8 cellular contexts compared by ENCODE assay signal in genomic region chr7:35537067-35538023, GRCh38.
DNase-seq lines count a peak whose midpoint lies in the region; ATAC-seq and TF ChIP-seq lines count a peak whose summit lies in the region.

No MANE protein-coding gene starts in this region.

- TF ChIP-seq POLR2A in NB4 (IDR thresholded peaks at IDR 0.05; ENCODE audit: extremely low read depth, insufficient read length): no peak

- H3K9me2 ChIP-seq in SU-DHL-6 (replicated peaks; ENCODE audit: insufficient read depth, low read length): no peaks in the 10 kb centered on the region

- intact Hi-C loops in left ventricle myocardium inferior (cut with micrococcal nuclease) (no loop called here), psoas muscle (cut with DNase I) (loop anchor here (5.0 to 10.0 kb wide), 5 partner anchors 85 to 715 kb away; no protein-coding TSS in a partner anchor)

- H3K27ac ChIP-seq in SU-DHL-6 (ENCODE audit: low read depth, low read length) (no peak overlapping the region), left ventricle myocardium inferior (replicated peaks) (no peak overlapping the region), psoas muscle (no peak overlapping the region), urinary bladder (ENCODE audit: low read depth) (no peak overlapping the region)

- H3K27me3 ChIP-seq in SU-DHL-6 (ENCODE audit: low read length) (no peaks in the 10 kb centered on the region), adipocyte (replicated peaks; ENCODE audit: control insufficient read depth, insufficient read depth, low read length) (peaks cover 31% of the 10 kb centered on the region), left ventricle myocardium inferior (ENCODE audit: low read depth) (peaks cover 17% of the 10 kb centered on the region), psoas muscle (ENCODE audit: insufficient read depth in 3 of 3, low read length in 2 of 3) (no peaks in the 10 kb centered on the region)

- no peaks in the 10 kb centered on the region for H4K20me1 ChIP-seq in SU-DHL-6 (ENCODE audit: low read depth, low read length)

- WGBS in psoas muscle, 3 donors: 5 to 6% (median 6%) methylated on average over 33 to 43 of the region's 43 CpGs
- 8% methylated on average over 43 of the region's 43 CpGs for WGBS in urinary bladder

- no peaks in the 10 kb centered on the region for H3K79me2 ChIP-seq in SU-DHL-6 (ENCODE audit: insufficient read depth, low read length)

- ATAC-seq in HG02588 (IDR thresholded peaks at IDR 0.05; ENCODE audit: unreplicated experiment) (peak; percentile 98), psoas muscle (peak; percentile 96 to 99 (median 97))

- H3K9ac ChIP-seq in SU-DHL-6 (ENCODE audit: low read length): no peak overlapping the region
- no peak overlapping the region for H3K9ac ChIP-seq in adipocyte (ENCODE audit: low read length)

- peaks cover 4% of the 10 kb centered on the region for H3K4me1 ChIP-seq in adipocyte (ENCODE audit: control insufficient read depth, insufficient read depth, low read length)
- peaks cover 14% of the 10 kb centered on the region for H3K4me1 ChIP-seq in left ventricle myocardium inferior
- H3K4me1 ChIP-seq in psoas muscle: no peaks in the 10 kb centered on the region
- H3K4me1 ChIP-seq in urinary bladder (ENCODE audit: insufficient read depth): no peaks in the 10 kb centered on the region

- H3K4me2 ChIP-seq in SU-DHL-6 (ENCODE audit: low read depth, low read length, poor library complexity, severe bottlenecking): peak overlapping the region; percentile 48

- H2AFZ ChIP-seq in SU-DHL-6 (ENCODE audit: low read depth, low read length, severe bottlenecking): peak overlapping the region; percentile 17

- H3F3A ChIP-seq in SU-DHL-6 (ENCODE audit: insufficient read depth): no peaks in the 10 kb centered on the region

- H3K4me3 ChIP-seq in NB4 (ENCODE audit: low read depth, low read length) (no peak overlapping the region), SU-DHL-6 (ENCODE audit: insufficient read depth, low read length, poor library complexity, severe bottlenecking) (peak overlapping the region; percentile 35), adipocyte (ENCODE audit: low read length) (no peak overlapping the region), left ventricle myocardium inferior (peak overlapping the region; percentile 64), psoas muscle (peak overlapping the region; percentile 61), urinary bladder (ENCODE audit: low read depth, low read length) (peak overlapping the region; percentile 9)

- H3K36me3 ChIP-seq in SU-DHL-6 (ENCODE audit: low read length) (no peaks in the 10 kb centered on the region), adipocyte (ENCODE audit: control insufficient read depth, insufficient read depth, low read length, severe bottlenecking) (no peaks in the 10 kb centered on the region), left ventricle myocardium inferior (no peaks in the 10 kb centered on the region), psoas muscle (ENCODE audit: insufficient read depth in 1 of 2, low read depth in 1 of 2) (no peaks in the 10 kb centered on the region), urinary bladder (ENCODE audit: insufficient read depth) (no peaks in the 10 kb centered on the region)

- H3K9me3 ChIP-seq in SU-DHL-6 (ENCODE audit: insufficient read depth, low read length) (no peaks in the 10 kb centered on the region), adipocyte (ENCODE audit: control insufficient read depth, low read length) (no peaks in the 10 kb centered on the region), left ventricle myocardium inferior (replicated peaks) (no peaks in the 10 kb centered on the region), psoas muscle (no peaks in the 10 kb centered on the region)

- DNase-seq in NB4 (ENCODE audit: low read depth) (peak; percentile 79), adipocyte (ENCODE audit: low read depth) (peak; percentile 89), left ventricle myocardium inferior (peak; percentile 81), psoas muscle (peak; percentile 80 to 87)

- TF ChIP-seq CTCF in GM12872 (IDR thresholded peaks at IDR 0.05; ENCODE audit: insufficient read depth, low read depth, low read length): peak; percentile 96
- peak; percentile 94 for TF ChIP-seq CTCF in NB4 (IDR thresholded peaks at IDR 0.05; ENCODE audit: low read depth, low read length)
- TF ChIP-seq CTCF in SU-DHL-6 (IDR thresholded peaks at IDR 0.05; ENCODE audit: insufficient read depth, low read length, poor library complexity, severe bottlenecking): peak; percentile 95
- TF ChIP-seq CTCF in left ventricle myocardium inferior (IDR thresholded peaks at IDR 0.05; ENCODE audit: borderline replicate concordance): peak; percentile 94
- peak; percentile 92 for TF ChIP-seq CTCF in psoas muscle (IDR thresholded peaks at IDR 0.05)

Comparison
In these comparisons a context has a peak if more than half of its experiments do, and no peak if none do; other contexts are left out.
1. H3K4me3 ChIP-seq: peak in SU-DHL-6 (single experiment), left ventricle myocardium inferior (single experiment), psoas muscle (single experiment) and urinary bladder (single experiment); none in NB4 (single experiment) and adipocyte (single experiment).
2. Peak in every context shown above with its lines, with median percentiles within 50 percentile points of each other: CTCF ChIP-seq and DNase-seq.